15 cellular contexts compared by ENCODE assay signal in the genomic region with DNA sequence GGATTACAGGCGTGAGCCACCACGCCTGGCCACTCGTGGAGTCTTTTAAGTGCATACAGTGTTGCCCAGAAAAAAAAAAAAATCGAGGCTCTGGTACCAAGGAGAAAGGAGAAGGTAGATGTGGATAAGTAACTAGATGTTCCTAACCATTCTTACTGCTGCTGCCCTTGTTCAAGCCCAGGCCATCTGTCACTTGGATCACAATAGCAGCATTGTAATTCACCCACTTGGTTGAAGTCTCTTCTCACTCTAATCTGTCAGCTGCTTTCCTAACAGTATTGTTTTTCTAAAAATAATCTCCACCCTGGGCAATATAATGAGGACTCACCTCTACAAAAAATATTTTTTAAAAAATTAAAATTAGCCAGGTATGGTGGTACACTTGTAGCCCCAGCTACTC. TPM values are rescaled to one million over a fixed set of nuclear protein-coding genes. Genes with fewer than 3 reads are reported as not detected.
DNase-seq lines count a peak whose midpoint lies in the region; ATAC-seq and TF ChIP-seq lines count a peak whose summit lies in the region.
"Had no signal": no experiment of that assay in that cellular context is flagged by ENCODE, and none has a peak within 500 bp of the region (broad histone marks: within the 10 kb centered on the region; RNA-seq: fewer than 3 reads in every experiment).

No MANE protein-coding gene starts in this region.

- no peak for TF ChIP-seq POLR2A in esophagus squamous epithelium (IDR thresholded peaks at IDR 0.05)

- ATAC-seq in HG02623 (IDR thresholded peaks at IDR 0.05; ENCODE audit: unreplicated experiment) (no peak), GM18868 (IDR thresholded peaks at IDR 0.05; ENCODE audit: unreplicated experiment) (no peak)
- ATAC-seq: PC-3 had no signal

- 64 to 83% methylated on average over 1 to 4 of the region's 4 CpGs for WGBS in esophagus squamous epithelium, 2 donors

- H3K27me3 ChIP-seq in layer of hippocampus (ENCODE audit: control insufficient read depth, insufficient read depth, low read length) (no peaks in the 10 kb centered on the region), skeletal muscle tissue (ENCODE audit: control insufficient read depth in 3 of 3, insufficient read depth in 3 of 3, low read length in 3 of 3) (no peaks in the 10 kb centered on the region), esophagus squamous epithelium (no peaks in the 10 kb centered on the region)

- H3K36me3 ChIP-seq in skeletal muscle tissue (ENCODE audit: control insufficient read depth in 3 of 3, insufficient read depth in 3 of 3, low read length in 3 of 3) (peaks cover 28 to 58% (median 55%) of the 10 kb centered on the region in 3 donors), esophagus squamous epithelium (peaks cover 34 to 100% (median 35%) of the 10 kb centered on the region in 3 donors)

- no peak overlapping the region for H3K9ac ChIP-seq in skeletal muscle tissue (ENCODE audit: low read depth in 1 of 3, low read length in 3 of 3)
- H3K9ac ChIP-seq: KMS-11 had no signal

- intact Hi-C loops in esophagus squamous epithelium (cut with DNase I): no loop called here

- H3K4me1 ChIP-seq in skeletal muscle tissue (ENCODE audit: control insufficient read depth in 3 of 3, insufficient read depth in 3 of 3, low read length in 3 of 3) (peaks cover 0 to 6% (median 0%) of the 10 kb centered on the region in 3 donors), esophagus squamous epithelium (no peaks in the 10 kb centered on the region)

- H3K4me3 ChIP-seq in skeletal muscle tissue (ENCODE audit: low read length in 3 of 3) (no peak overlapping the region), esophagus squamous epithelium (no peak overlapping the region)

- TF ChIP-seq CTCF in esophagus squamous epithelium (IDR thresholded peaks at IDR 0.05) (no peak), GM10266 (IDR thresholded peaks at IDR 0.05; ENCODE audit: control insufficient read depth, insufficient read depth, low read depth, missing control alignments) (no peak)

- H3K9me3 ChIP-seq in skeletal muscle tissue (ENCODE audit: control insufficient read depth in 3 of 3, low read length in 3 of 3): no peaks in the 10 kb centered on the region
- H3K9me3 ChIP-seq in esophagus squamous epithelium: no peaks in the 10 kb centered on the region

- DNase-seq in NCI-H2171 treated with DMSO at 0.1 percent for 48 hours (lab: John Stamatoyannopoulos, UW) (peak; percentile 50), cerebellar cortex (ENCODE audit: low spot score) (peak; percentile 29), esophagus squamous epithelium (lab: John Stamatoyannopoulos, UW) (no peak), GM10266 (ENCODE audit: extremely low spot score) (no peak)
- DNase-seq: COR-L47, NCI-H1694, NCI-H2107, NCI-H446, PC-3 had no signal

- H3K27ac ChIP-seq in layer of hippocampus (ENCODE audit: low read depth, low read length): peak overlapping the region; percentile 94
- peak overlapping the region; percentile 53 for H3K27ac ChIP-seq in skeletal muscle tissue (ENCODE audit: low read depth, low read length)
- no peak overlapping the region for H3K27ac ChIP-seq in esophagus squamous epithelium
- H3K27ac ChIP-seq: KMS-11, RWPE1 had no signal

RNA-seq across cellular contexts. Expression of gene CRTC3, which starts 58.0 kb away (rescaled TPM):
- total RNA-seq in skeletal muscle tissue (23.0 TPM), esophagus squamous epithelium (10 to 100 TPM; 10.0 to 33.0 (median 13.3) TPM)

Comparison
In these comparisons a context has a peak if more than half of its experiments do, and no peak if none do; other contexts are left out.
1. DNase-seq: peak in NCI-H2171 treated with DMSO at 0.1 percent for 48 hours (single experiment) and cerebellar cortex (single experiment); none in esophagus squamous epithelium (single experiment) and GM10266 (single experiment).
2. H3K27ac ChIP-seq: peak in layer of hippocampus (single experiment) and skeletal muscle tissue (single experiment); none in esophagus squamous epithelium (0 of 4).